Comparison of ENCODE assay signal across 20 cellular contexts in the genomic region with DNA sequence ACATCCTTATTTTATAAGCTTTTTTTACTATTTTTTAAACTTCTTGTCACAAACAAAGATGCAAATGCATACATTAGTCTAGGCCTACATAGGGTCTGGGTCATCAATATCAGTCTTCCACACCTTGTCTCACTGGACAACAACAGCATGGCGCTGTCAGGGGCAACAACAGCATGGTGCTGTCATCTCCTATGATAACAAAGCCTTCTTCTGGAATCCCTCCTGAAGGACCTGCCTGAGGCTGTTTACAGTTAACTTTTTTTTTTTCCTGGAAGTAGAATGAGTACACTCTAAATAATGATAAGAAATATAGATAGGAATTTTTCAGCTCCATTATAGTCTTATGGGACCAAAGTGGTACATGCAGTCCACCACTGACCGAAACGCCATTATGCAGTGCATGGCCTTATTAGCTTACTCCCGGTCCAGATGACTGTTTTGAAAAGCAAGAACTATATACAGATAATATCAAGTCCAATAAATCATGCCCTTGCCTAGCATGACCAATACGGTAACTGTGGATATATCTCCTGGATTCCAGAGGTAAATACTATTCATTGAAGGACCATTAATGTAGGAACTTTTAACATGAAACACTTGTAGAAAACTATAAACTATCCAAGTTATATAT. TPM values are rescaled to one million over a fixed set of nuclear protein-coding genes. Genes with fewer than 3 reads are reported as not detected.
A peak's percentile ranks its signal among the peaks of the same experiment; 100 is the strongest.
DNase-seq lines count a peak whose midpoint lies in the region; ATAC-seq and TF ChIP-seq lines count a peak whose summit lies in the region.
"Had no signal": no experiment of that assay in that cellular context is flagged by ENCODE, and none has a peak within 500 bp of the region (broad histone marks: within the 10 kb centered on the region; RNA-seq: fewer than 3 reads in every experiment).

No MANE protein-coding gene starts in this region.

- no peaks in the 10 kb centered on the region for H3K9me3 ChIP-seq in ascending aorta
- H3K9me3 ChIP-seq: BLaER1 treated with 17β-estradiol and CSF1 and Interleukin-3, amounts not matched to agents 10 nM and 100 nM had no signal

- ATAC-seq in HG02623 (IDR thresholded peaks at IDR 0.05; ENCODE audit: unreplicated experiment), result no peak
- ATAC-seq: HepG2, T-cell had no signal

- intact Hi-C loops in ascending aorta (cut with DNase I), result no loop called here

- no peak overlapping the region for H3K27ac ChIP-seq in ascending aorta
- H3K27ac ChIP-seq: BLaER1 treated with 17β-estradiol and CSF1 and Interleukin-3, amounts not matched to agents 10 nM and 100 nM had no signal

- peak; percentile 13 for DNase-seq in EH (ENCODE audit: low read depth)
- peak; percentile 51 for DNase-seq in M059J (ENCODE audit: low read depth)
- DNase-seq in OCI-M1 (lab: John Stamatoyannopoulos, UW), result peak; percentile 15
- DNase-seq in erythroblast (lab: John Stamatoyannopoulos, UW), result peak; percentile 60 to 91
- DNase-seq in ACHN, result no peak
- no peak for DNase-seq in ascending aorta (ENCODE audit: low spot score in 2 of 2)
- DNase-seq: CD4-positive, alpha-beta T cell; COR-L47; DMS53; GF-D8; HCEC 1CT; Kasumi-1; NCI-H1105 treated with DMSO at 0.1 percent for 48 hours; NCI-H1694; NCI-H2029 treated with DMSO at 0.1 percent for 48 hours; NCI-H526 treated with DMSO at 0.1 percent for 48 hours; T-cell had no signal

- in situ Hi-C loops in ACHN (cut with HindIII; ENCODE audit: low pct_ligation_motif_present, low pct_unique_long_range_greater_than_20kb, low sequenced_read_pairs), result no loop called here

- TF ChIP-seq POLR2A in erythroblast (IDR thresholded peaks at IDR 0.05; ENCODE audit: low read length), result no peak

- no peak for TF ChIP-seq CTCF in ascending aorta (IDR thresholded peaks at IDR 0.05)

- H3K36me3 ChIP-seq in ascending aorta, result no peaks in the 10 kb centered on the region

- peaks cover 0 to 4% of the 10 kb centered on the region in 2 donors for H3K4me1 ChIP-seq in ascending aorta

- no peak overlapping the region for H3K4me3 ChIP-seq in ascending aorta
- H3K4me3 ChIP-seq: BLaER1 treated with 17β-estradiol and CSF1 and Interleukin-3, amounts not matched to agents 10 nM and 100 nM had no signal

- H3K27me3 ChIP-seq in ascending aorta, result no peaks in the 10 kb centered on the region
- H3K27me3 ChIP-seq: BLaER1 treated with 17β-estradiol and CSF1 and Interleukin-3, amounts not matched to agents 10 nM and 100 nM had no signal

RNA-seq across cellular contexts. Expression of a gene that starts 38.4 kb away (rescaled TPM):
- 57.2 and 70.7 TPM in 2 replicates for total RNA-seq in M059J (2014; rRNA removed; shearing (Covaris generic))
- 180 TPM for total RNA-seq in ascending aorta
- total RNA-seq: HepG2 had no signal

Comparison
In these comparisons a context has a peak if more than half of its experiments do, and no peak if none do; other contexts are left out.
1. DNase-seq: peak in EH (single experiment), M059J (single experiment), OCI-M1 (single experiment) and erythroblast (2 of 2); none in ACHN (single experiment) and ascending aorta (0 of 2).